Comparison of ENCODE assay signal across 9 cellular contexts in the genomic region with DNA sequence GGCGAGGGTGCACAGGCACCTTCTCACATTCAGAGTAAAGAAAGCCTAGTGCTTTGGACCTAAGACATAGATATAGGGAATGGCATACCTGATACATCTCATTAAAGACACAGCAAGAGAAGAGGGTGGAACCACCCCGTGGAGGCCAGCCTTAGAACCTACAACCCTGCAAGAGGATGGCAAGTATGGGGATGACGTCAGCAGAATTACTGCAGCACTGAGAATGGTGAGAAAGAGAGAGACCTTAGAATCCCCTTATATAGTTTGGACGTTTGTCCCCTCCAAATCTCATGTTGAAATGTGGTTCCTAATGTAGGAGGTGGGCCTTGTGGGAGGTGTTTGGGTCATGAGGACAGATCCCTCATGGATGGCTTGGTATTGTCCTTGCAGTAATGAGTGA. TPM values are rescaled to one million over a fixed set of nuclear protein-coding genes. Genes with fewer than 3 reads are reported as not detected.
"Had no signal": no experiment of that assay in that cellular context is flagged by ENCODE, and none has a peak within 500 bp of the region (broad histone marks: within the 10 kb centered on the region; RNA-seq: fewer than 3 reads in every experiment).

No MANE protein-coding gene starts in this region.

- ATAC-seq: GM23338 had no signal

- H2AFZ ChIP-seq: GM23338 had no signal

- H3K4me2 ChIP-seq: GM23338, KMS-11 had no signal

- H3K27ac ChIP-seq: HL-60, KMS-11 had no signal

- H3K4me3 ChIP-seq: GM23338 had no signal

- DNase-seq: H7, HCEC 1CT, HFFc6, IMR-90, Karpas-422, KBM-7 had no signal

- H3K9ac ChIP-seq: KMS-11 had no signal

RNA-seq across cellular contexts. Expression of gene ADCY2, which starts 28.2 kb away (rescaled TPM):
- total RNA-seq: HFFc6, IMR-90 had no signal
- polyA plus RNA-seq: IMR-90 had no signal
